26 cellular contexts compared by ENCODE assay signal in genomic region chr6:106939208-106939607, GRCh38. TPM values are rescaled to one million over a fixed set of nuclear protein-coding genes. Genes with fewer than 3 reads are reported as not detected.
DNase-seq lines count a peak whose midpoint lies in the region; ATAC-seq, FAIRE-seq and TF ChIP-seq lines count a peak whose summit lies in the region.
"Had no signal": no experiment of that assay in that cellular context is flagged by ENCODE, and none has a peak within 500 bp of the region (broad histone marks: within the 10 kb centered on the region; RNA-seq: fewer than 3 reads in every experiment).

No MANE protein-coding gene starts in this region.

- H3K4me1 ChIP-seq in pancreas (no peaks in the 10 kb centered on the region), gastrocnemius medialis (no peaks in the 10 kb centered on the region), right lobe of liver (no peaks in the 10 kb centered on the region)
- H3K4me1 ChIP-seq: breast epithelium, heart right ventricle had no signal

- ATAC-seq in pancreas = peak; percentile 60 to 86 (median 80)
- ATAC-seq in gastrocnemius medialis = no peak
- ATAC-seq in right lobe of liver = no peak
- ATAC-seq: effector memory CD8-positive, alpha-beta T cell had no signal

- no peaks in the 10 kb centered on the region for H3K27me3 ChIP-seq in pancreas
- no peaks in the 10 kb centered on the region for H3K27me3 ChIP-seq in gastrocnemius medialis
- no peaks in the 10 kb centered on the region for H3K27me3 ChIP-seq in right lobe of liver
- H3K27me3 ChIP-seq: breast epithelium had no signal

- intact Hi-C loops in pancreas (cut with DNase I) (no loop called here), gastrocnemius medialis (cut with DNase I; ENCODE audit: low total_unique reads) (no loop called here), right lobe of liver (cut with DNase I) (no loop called here)

- H3K9me3 ChIP-seq in pancreas (no peaks in the 10 kb centered on the region), gastrocnemius medialis (no peaks in the 10 kb centered on the region), right lobe of liver (no peaks in the 10 kb centered on the region)
- H3K9me3 ChIP-seq: breast epithelium, heart right ventricle had no signal

- TF ChIP-seq CTCF in pancreas (IDR thresholded peaks at IDR 0.05) (no peak), gastrocnemius medialis (IDR thresholded peaks at IDR 0.05 in 4 of 5, conservative IDR thresholded peaks at IDR 0.05 in 1 of 5) (no peak), right lobe of liver (IDR thresholded peaks at IDR 0.05) (no peak)

- in situ Hi-C loops in gastrocnemius medialis (cut with MboI; ENCODE audit: low sequenced_read_pairs in 4 of 4) = no loop called here

- H3K27ac ChIP-seq in pancreas (no peak overlapping the region), gastrocnemius medialis (no peak overlapping the region), right lobe of liver (no peak overlapping the region)
- H3K27ac ChIP-seq: breast epithelium, coronary artery, KMS-11, skin epidermis had no signal

- DNase-seq in NCI-H2107 treated with DMSO at 0.1 percent for 48 hours (lab: John Stamatoyannopoulos, UW; ENCODE audit: unreplicated experiment) (peak; percentile 73), NCI-H2107 (lab: John Stamatoyannopoulos, UW) (no peak), NCI-H2029 (lab: John Stamatoyannopoulos, UW) (peak; percentile 87), NCI-H69 (lab: John Stamatoyannopoulos, UW) (peak; percentile 85), pancreas (peak in 1 of 6 donors; percentile 28), gastrocnemius medialis (no peak), right lobe of liver (no peak), SIG-M5 treated with dmso at 0.1 percent for 504 hours (lab: John Stamatoyannopoulos, UW; ENCODE audit: unreplicated experiment) (no peak)
- DNase-seq: 8988T; activated CD4-positive, alpha-beta T cell treated with anti-CD3 and anti-CD28 coated beads for 1 hour; activated CD8-positive, alpha-beta memory T cell treated with anti-CD3 and anti-CD28 coated beads for 24 hours; activated naive CD4-positive, alpha-beta T cell treated with Interleukin-2 at 50 U/mL for 16 hours; activated T-cell treated with anti-CD3 and anti-CD28 coated beads, Interleukin-2, amount 50 U/mL, for 24 hours; CD4-positive, alpha-beta memory T cell; DND-41; effector memory CD8-positive, alpha-beta T cell; foreskin fibroblast; H7; heart right ventricle; NCI-H446 treated with DMSO at 0.1 percent for 48 hours; stimulated activated CD4-positive, alpha-beta T cell treated with anti-CD3 and anti-CD28 coated beads, Interleukin-1b, Interleukin-23, amount 100 ng/mL, for 48 hours had no signal

- FAIRE-seq in pancreas (lab: Jason Lieb, UNC) = no peak
- FAIRE-seq: RCC 7860 had no signal

- H3K36me3 ChIP-seq in pancreas (no peaks in the 10 kb centered on the region), gastrocnemius medialis (no peaks in the 10 kb centered on the region), right lobe of liver (no peaks in the 10 kb centered on the region)
- H3K36me3 ChIP-seq: breast epithelium, heart right ventricle had no signal

- WGBS in pancreas, 2 donors = 51 to 61% methylated on average over 3 of the region's 3 CpGs
- 83% methylated on average over 3 of the region's 3 CpGs for WGBS in right lobe of liver (ENCODE audit: insufficient coverage, low coverage, low lambda C conversion rate, missing lambda C conversion rate)

- TF ChIP-seq POLR2A in gastrocnemius medialis (IDR thresholded peaks at IDR 0.05) = no peak
- TF ChIP-seq POLR2A in right lobe of liver (IDR thresholded peaks at IDR 0.05) = no peak

- H3K4me3 ChIP-seq in pancreas = no peak overlapping the region
- H3K4me3 ChIP-seq in gastrocnemius medialis = no peak overlapping the region
- no peak overlapping the region for H3K4me3 ChIP-seq in right lobe of liver
- H3K4me3 ChIP-seq: breast epithelium, coronary artery, skin epidermis had no signal

RNA-seq across cellular contexts. Expression of gene CD24, which starts 35.3 kb away (rescaled TPM):
- total RNA-seq in pancreas (100 to 1,000 TPM; 453 to 874 (median 687) TPM), gastrocnemius medialis (1 to 10 TPM in 3 of 4 donors, under 1 TPM in 1; 0.39 to 5.9 (median 1.4) TPM), right lobe of liver (100 to 1,000 TPM in 2 of 6 experiments, 10 to 100 TPM in 2, 1 to 10 TPM in 2; 7.1 to 140 (median 55.5) TPM)
- 100 to 1,000 TPM; 333 to 417 TPM for polyA plus RNA-seq in pancreas
- total RNA-seq: CD4-positive, alpha-beta memory T cell had no signal

Comparison
In these comparisons a context has a peak if more than half of its experiments do, and no peak if none do; other contexts are left out.
1. DNase-seq: peak in NCI-H2107 treated with DMSO at 0.1 percent for 48 hours (single experiment), NCI-H2029 (single experiment) and NCI-H69 (single experiment); none in NCI-H2107 (single experiment), gastrocnemius medialis (0 of 2), right lobe of liver (0 of 3) and SIG-M5 treated with dmso at 0.1 percent for 504 hours (single experiment).
2. ATAC-seq: peak in pancreas (4 of 4); none in gastrocnemius medialis (0 of 2) and right lobe of liver (0 of 4).